ENCODE assay signal across 19 cellular contexts in genomic region chr12:46205293-46205692, GRCh38.
A peak's percentile ranks its signal among the peaks of the same experiment; 100 is the strongest.
DNase-seq lines count a peak whose midpoint lies in the region; ATAC-seq and TF ChIP-seq lines count a peak whose summit lies in the region.
"Had no signal": no experiment of that assay in that cellular context is flagged by ENCODE, and none has a peak within 500 bp of the region (broad histone marks: within the 10 kb centered on the region; RNA-seq: fewer than 3 reads in every experiment).

No MANE protein-coding gene starts in this region.

- no peak overlapping the region for H3K27ac ChIP-seq in CD8-positive, alpha-beta T cell (ENCODE audit: low read depth, low read length)
- no peak overlapping the region for H3K27ac ChIP-seq in neural progenitor cell

- CTCF ChIA-PET in CD8-positive, alpha-beta T cell (lab: Charles Lee): interaction anchor here (0.7 to 2.0 kb wide), 7 partner anchors 10 to 99 kb away, joined by 3 to 11 read pairs (median 5); no protein-coding TSS in a partner anchor
- CTCF ChIA-PET in activated B cell treated with CpG ODN at 0.5 μM for 24 hours (lab: Charles Lee): interaction anchor here (0.7 to 2.2 kb wide), 8 partner anchors 10 to 133 kb away, joined by 3 to 8 read pairs (median 4); partner anchors contain the start of gene SLC38A1

- H3K9me3 Mint-ChIP-seq in CD8-positive, alpha-beta T cell: no peaks in the 10 kb centered on the region
- H3K9me3 Mint-ChIP-seq in activated B cell treated with CpG ODN at 0.5 μM for 24 hours (no peaks in the 10 kb centered on the region), neural progenitor cell (no peaks in the 10 kb centered on the region)
- H3K9me3 Mint-ChIP-seq: activated CD4-positive, alpha-beta memory T cell treated with anti-CD3 and anti-CD28 coated beads for 36 hours; type B pancreatic cell had no signal

- TF ChIP-seq CTCF in CD8-positive, alpha-beta T cell (IDR thresholded peaks at IDR 0.05): no peak
- no peak for TF ChIP-seq CTCF in activated B cell treated with CpG ODN at 0.5 μM for 24 hours (IDR thresholded peaks at IDR 0.05)
- TF ChIP-seq CTCF in fibroblast of the aortic adventitia (IDR thresholded peaks at IDR 0.05; ENCODE audit: insufficient read depth, low read length): no peak
- no peak for TF ChIP-seq CTCF in neural progenitor cell (IDR thresholded peaks at IDR 0.05)

- no peak overlapping the region for H3K4me3 ChIP-seq in CD8-positive, alpha-beta T cell (ENCODE audit: low read depth, low read length)
- H3K4me3 ChIP-seq in fibroblast of the aortic adventitia (ENCODE audit: low read depth, low read length): no peak overlapping the region
- H3K4me3 ChIP-seq in neural progenitor cell: no peak overlapping the region

- H3K27me3 ChIP-seq in CD8-positive, alpha-beta T cell (ENCODE audit: insufficient read depth, low read length): no peaks in the 10 kb centered on the region
- no peaks in the 10 kb centered on the region for H3K27me3 ChIP-seq in neural progenitor cell

- peak overlapping the region; percentile 10 for H3K27ac Mint-ChIP-seq in CD8-positive, alpha-beta T cell
- peak overlapping the region; percentile 41 for H3K27ac Mint-ChIP-seq in activated B cell treated with CpG ODN at 0.5 μM for 24 hours
- H3K27ac Mint-ChIP-seq in neural progenitor cell: no peak overlapping the region
- H3K27ac Mint-ChIP-seq: type B pancreatic cell had no signal

- DNase-seq in NCI-H748 treated with DMSO at 0.1 percent for 48 hours (lab: John Stamatoyannopoulos, UW) (peak; percentile 3), NCI-H748 (lab: John Stamatoyannopoulos, UW; ENCODE audit: unreplicated experiment) (no peak), activated B cell treated with CpG ODN at 0.5 μM for 24 hours (no peak), fibroblast of the aortic adventitia (ENCODE audit: low read depth) (peak; percentile 40), NOMO-1 (lab: John Stamatoyannopoulos, UW; ENCODE audit: unreplicated experiment in 2 of 2) (no peak), neural progenitor cell (ENCODE audit: low spot score) (no peak), sciatic nerve (ENCODE audit: low spot score) (no peak)
- DNase-seq in CD8-positive, alpha-beta T cell: no peak
- DNase-seq: 8988T; activated CD4-positive, alpha-beta memory T cell treated with anti-CD3 and anti-CD28 coated beads for 36 hours; activated naive CD4-positive, alpha-beta T cell; caudate nucleus; H7; mesenchymal stem cell; NCI-H1105 treated with DMSO at 0.1 percent for 48 hours; NCI-H2029 treated with DMSO at 0.1 percent for 48 hours; NCI-H510A; T-helper 9 cell had no signal

- intact Hi-C loops in CD8-positive, alpha-beta T cell (cut with DNase I, micrococcal nuclease): loop anchor here (2.0 to 5.0 kb wide), 3 partner anchors 37 to 98 kb away; no protein-coding TSS in a partner anchor
- intact Hi-C loops in activated B cell treated with CpG ODN at 0.5 μM for 24 hours (cut with micrococcal nuclease): no loop called here
- intact Hi-C loops in sciatic nerve (cut with DNase I): no loop called here

- H3K4me1 Mint-ChIP-seq in CD8-positive, alpha-beta T cell (ENCODE audit: low read depth): peaks cover 63% of the 10 kb centered on the region
- H3K4me1 Mint-ChIP-seq in activated B cell treated with CpG ODN at 0.5 μM for 24 hours: peaks cover 53% of the 10 kb centered on the region
- H3K4me1 Mint-ChIP-seq in neural progenitor cell: peaks cover 10% of the 10 kb centered on the region

- H3K4me3 Mint-ChIP-seq in CD8-positive, alpha-beta T cell: no peak overlapping the region
- H3K4me3 Mint-ChIP-seq in activated B cell treated with CpG ODN at 0.5 μM for 24 hours: no peak overlapping the region
- H3K4me3 Mint-ChIP-seq in neural progenitor cell: no peak overlapping the region
- H3K4me3 Mint-ChIP-seq: activated CD4-positive, alpha-beta memory T cell treated with anti-CD3 and anti-CD28 coated beads for 36 hours; type B pancreatic cell had no signal

- H3K4me1 ChIP-seq in CD8-positive, alpha-beta T cell (ENCODE audit: insufficient read depth, low read length): peaks cover 38% of the 10 kb centered on the region
- no peaks in the 10 kb centered on the region for H3K4me1 ChIP-seq in neural progenitor cell

- peaks cover 8% of the 10 kb centered on the region for H4K20me1 ChIP-seq in neural progenitor cell (ENCODE audit: low read depth)

- H3K36me3 Mint-ChIP-seq in CD8-positive, alpha-beta T cell: peaks cover 88% of the 10 kb centered on the region
- H3K36me3 Mint-ChIP-seq in activated B cell treated with CpG ODN at 0.5 μM for 24 hours (ENCODE audit: low read depth) (peaks cover 95% of the 10 kb centered on the region), neural progenitor cell (peaks cover 45% of the 10 kb centered on the region)

- no peaks in the 10 kb centered on the region for H3K9me3 ChIP-seq in CD8-positive, alpha-beta T cell (ENCODE audit: low read length)
- H3K9me3 ChIP-seq in neural progenitor cell (ENCODE audit: low read depth): no peaks in the 10 kb centered on the region

- H3K79me2 ChIP-seq in neural progenitor cell (ENCODE audit: low read depth): peaks cover 14% of the 10 kb centered on the region

- H3K4me2 ChIP-seq in neural progenitor cell: no peak overlapping the region

- POLR2A ChIA-PET in CD8-positive, alpha-beta T cell (lab: Charles Lee): interaction anchor here (0.9 to 11.1 kb wide), 8 partner anchors 10 to 97 kb away, joined by 3 to 73 read pairs (median 6); partner anchors contain the start of gene SLC38A1
- POLR2A ChIA-PET in activated B cell treated with CpG ODN at 0.5 μM for 24 hours (lab: Charles Lee): interaction anchor here (1.1 to 7.6 kb wide), 7 partner anchors 9 to 95 kb away, joined by 3 to 100 read pairs (median 4); partner anchors contain the start of gene SLC38A1

- H2AFZ ChIP-seq in neural progenitor cell (replicated peaks): no peak overlapping the region

- ATAC-seq in CD8-positive, alpha-beta T cell: no peak
- no peak for ATAC-seq in activated B cell treated with CpG ODN at 0.5 μM for 24 hours (ENCODE audit: low read depth)
- no peak for ATAC-seq in sciatic nerve

- no peaks in the 10 kb centered on the region for H3K27me3 Mint-ChIP-seq in CD8-positive, alpha-beta T cell (ENCODE audit: low read depth)
- H3K27me3 Mint-ChIP-seq in activated B cell treated with CpG ODN at 0.5 μM for 24 hours (no peaks in the 10 kb centered on the region), neural progenitor cell (ENCODE audit: insufficient read depth, low read depth) (no peaks in the 10 kb centered on the region)
- H3K27me3 Mint-ChIP-seq: activated CD4-positive, alpha-beta memory T cell treated with anti-CD3 and anti-CD28 coated beads for 36 hours; type B pancreatic cell had no signal

- no peak overlapping the region for H3K9ac ChIP-seq in neural progenitor cell

- peaks cover 50% of the 10 kb centered on the region for H3K36me3 ChIP-seq in CD8-positive, alpha-beta T cell (ENCODE audit: insufficient read depth, low read length)
- peaks cover 44% of the 10 kb centered on the region for H3K36me3 ChIP-seq in neural progenitor cell

- H3F3A ChIP-seq in neural progenitor cell (ENCODE audit: low read depth): no peaks in the 10 kb centered on the region

Comparison
In these comparisons a context has a peak if more than half of its experiments do, and no peak if none do; other contexts are left out.
1. DNase-seq: peak in NCI-H748 treated with DMSO at 0.1 percent for 48 hours (single experiment) and fibroblast of the aortic adventitia (single experiment); none in NCI-H748 (single experiment), CD8-positive, alpha-beta T cell (0 of 7), activated B cell treated with CpG ODN at 0.5 μM for 24 hours (single experiment), NOMO-1 (0 of 2), neural progenitor cell (single experiment) and sciatic nerve (single experiment).
2. intact Hi-C loops: an anchor here in CD8-positive, alpha-beta T cell (2.0 to 5.0 kb wide); none called in activated B cell treated with CpG ODN at 0.5 μM for 24 hours and sciatic nerve.